18 cellular contexts compared by ENCODE assay signal in the genomic region with DNA sequence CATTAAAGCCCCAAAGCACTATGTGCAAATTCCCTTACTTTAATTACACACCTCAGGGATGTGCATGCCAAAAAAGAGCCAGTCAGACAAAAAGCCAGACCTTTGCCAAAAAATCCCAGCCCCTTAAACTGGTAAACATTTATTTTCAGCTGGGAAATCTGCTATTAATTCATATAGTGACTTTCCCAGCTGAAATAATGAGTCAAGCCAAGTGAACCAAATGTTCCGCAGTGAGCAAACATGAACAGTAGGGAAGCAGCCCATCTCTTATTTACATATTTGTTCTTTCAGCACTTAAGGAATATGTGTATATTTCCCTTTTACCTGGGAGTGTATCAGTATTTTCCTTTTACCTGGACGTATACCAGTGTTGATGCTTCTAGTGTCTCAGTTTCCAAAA. TPM values are rescaled to one million over a fixed set of nuclear protein-coding genes. Genes with fewer than 3 reads are reported as not detected.
A peak's percentile ranks its signal among the peaks of the same experiment; 100 is the strongest.
DNase-seq lines count a peak whose midpoint lies in the region; ATAC-seq and TF ChIP-seq lines count a peak whose summit lies in the region.
"Had no signal": no experiment of that assay in that cellular context is flagged by ENCODE, and none has a peak within 500 bp of the region (broad histone marks: within the 10 kb centered on the region; RNA-seq: fewer than 3 reads in every experiment).

No MANE protein-coding gene starts in this region.

- no peaks in the 10 kb centered on the region for H3K4me1 Mint-ChIP-seq in HFFc6 (ENCODE audit: low read depth)
- H3K4me1 Mint-ChIP-seq: CD8-positive, alpha-beta memory T cell had no signal

- TF ChIP-seq CTCF in HFFc6 (IDR thresholded peaks at IDR 0.05) = no peak

- ATAC-seq in left colon = peak; percentile 34
- ATAC-seq in GM21381 (IDR thresholded peaks at IDR 0.05; ENCODE audit: unreplicated experiment) = no peak
- ATAC-seq: A549, HCT116 had no signal

- H3K4me3 Mint-ChIP-seq in HFFc6 = no peak overlapping the region
- H3K4me3 Mint-ChIP-seq: CD8-positive, alpha-beta memory T cell had no signal

- DNase-seq in COR-L47 (lab: John Stamatoyannopoulos, UW) = peak; percentile 85
- DNase-seq in NCI-H146 (lab: John Stamatoyannopoulos, UW) = peak; percentile 52
- DNase-seq in NCI-H526 treated with DMSO at 0.1 percent for 48 hours (lab: John Stamatoyannopoulos, UW) = peak; percentile 41
- DNase-seq in left colon = no peak
- DNase-seq in HFFc6 = no peak
- no peak for DNase-seq in NCI-H226
- DNase-seq: CD8-positive, alpha-beta memory T cell; DMS 273 treated with DMSO at 0.1 percent for 48 hours; GM23248; NCI-H1436; Right ventricle myocardium superior; SK-N-SH; T-helper 1 cell had no signal

- peaks cover 41% of the 10 kb centered on the region for H3K9me3 Mint-ChIP-seq in HFFc6

- intact Hi-C loops in left colon (cut with DNase I, micrococcal nuclease) = no loop called here

- no peak overlapping the region for H3K27ac Mint-ChIP-seq in HFFc6
- H3K27ac Mint-ChIP-seq: CD8-positive, alpha-beta memory T cell had no signal

- no peaks in the 10 kb centered on the region for H3K27me3 Mint-ChIP-seq in HFFc6 (ENCODE audit: insufficient read depth)

- peaks cover 7% of the 10 kb centered on the region; the same call in 1 of the 2 replicates for H3K36me3 Mint-ChIP-seq in HFFc6 (ENCODE audit: low read depth)
- H3K36me3 Mint-ChIP-seq: CD8-positive, alpha-beta memory T cell had no signal

RNA-seq across cellular contexts. Expression of a gene that starts 44.0 kb away (rescaled TPM):
- not detected for total RNA-seq in left colon
- total RNA-seq in HFFc6 (2021; fragmentation: NEBNext Ultra II Directional; extraction: Animal tissue kit (Norgen Biotek cat#: 25700)) = not detected
- total RNA-seq: CD8-positive, alpha-beta memory T cell; GM23248; LHCN-M2; NCI-H460; Right ventricle myocardium superior had no signal

Comparison
In these comparisons a context has a peak if more than half of its experiments do, and no peak if none do; other contexts are left out.
1. DNase-seq: peak in COR-L47 (single experiment), NCI-H146 (single experiment) and NCI-H526 treated with DMSO at 0.1 percent for 48 hours (single experiment); none in left colon (0 of 2), HFFc6 (single experiment) and NCI-H226 (single experiment).